In the genomic region with DNA sequence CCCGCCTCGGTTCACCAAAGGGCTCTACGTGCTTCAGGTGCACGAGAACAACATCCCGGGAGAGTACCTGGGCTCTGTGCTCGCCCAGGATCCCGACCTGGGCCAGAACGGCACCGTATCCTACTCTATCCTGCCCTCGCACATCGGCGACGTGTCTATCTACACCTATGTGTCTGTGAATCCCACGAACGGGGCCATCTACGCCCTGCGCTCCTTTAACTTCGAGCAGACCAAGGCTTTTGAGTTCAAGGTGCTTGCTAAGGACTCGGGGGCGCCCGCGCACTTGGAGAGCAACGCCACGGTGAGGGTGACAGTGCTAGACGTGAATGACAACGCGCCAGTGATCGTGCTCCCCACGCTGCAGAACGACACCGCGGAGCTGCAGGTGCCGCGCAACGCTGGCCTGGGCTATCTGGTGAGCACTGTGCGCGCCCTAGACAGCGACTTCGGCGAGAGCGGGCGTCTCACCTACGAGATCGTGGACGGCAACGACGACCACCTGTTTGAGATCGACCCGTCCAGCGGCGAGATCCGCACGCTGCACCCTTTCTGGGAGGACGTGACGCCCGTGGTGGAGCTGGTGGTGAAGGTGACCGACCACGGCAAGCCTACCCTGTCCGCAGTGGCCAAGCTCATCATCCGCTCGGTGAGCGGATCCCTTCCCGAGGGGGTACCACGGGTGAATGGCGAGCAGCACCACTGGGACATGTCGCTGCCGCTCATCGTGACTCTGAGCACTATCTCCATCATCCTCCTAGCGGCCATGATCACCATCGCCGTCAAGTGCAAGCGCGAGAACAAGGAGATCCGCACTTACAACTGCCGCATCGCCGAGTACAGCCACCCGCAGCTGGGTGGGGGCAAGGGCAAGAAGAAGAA, we compare ENCODE assay signal across 3 cellular contexts.
TF ChIP-seq lines count a peak whose summit lies in the region.

No MANE protein-coding gene starts in this region.

TF ChIP-seq in liver, 16 proteins besides CTCF, POLR2A, EP300 and RAD21 (continued from another document):
- TF ChIP-seq GABPA (IDR thresholded peaks at IDR 0.05 in 1 of 2, conservative IDR thresholded peaks at IDR 0.05 in 1 of 2) (no peak), EGR1 (IDR thresholded peaks at IDR 0.05; ENCODE audit: low read depth in 2 of 2) (no peak), RXRA (IDR thresholded peaks at IDR 0.05) (no peak), NR2F2 (IDR thresholded peaks at IDR 0.05) (no peak), HNF4G (IDR thresholded peaks at IDR 0.05) (no peak), FOXA2 (IDR thresholded peaks at IDR 0.05) (no peak), FOXA1 (IDR thresholded peaks at IDR 0.05) (no peak), SP1 (IDR thresholded peaks at IDR 0.05) (no peak), TAF1 (conservative IDR thresholded peaks at IDR 0.05) (no peak), JUND (IDR thresholded peaks at IDR 0.05) (no peak), HNF4A (conservative IDR thresholded peaks at IDR 0.05) (no peak)
- TF ChIP-seq, protein P1, sequence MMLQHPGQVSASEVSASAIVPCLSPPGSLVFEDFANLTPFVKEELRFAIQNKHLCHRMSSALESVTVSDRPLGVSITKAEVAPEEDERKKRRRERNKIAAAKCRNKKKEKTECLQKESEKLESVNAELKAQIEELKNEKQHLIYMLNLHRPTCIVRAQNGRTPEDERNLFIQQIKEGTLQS (IDR thresholded peaks at IDR 0.05), result no peak
- TF ChIP-seq, protein P2, sequence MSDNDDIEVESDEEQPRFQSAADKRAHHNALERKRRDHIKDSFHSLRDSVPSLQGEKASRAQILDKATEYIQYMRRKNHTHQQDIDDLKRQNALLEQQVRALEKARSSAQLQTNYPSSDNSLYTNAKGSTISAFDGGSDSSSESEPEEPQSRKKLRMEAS (IDR thresholded peaks at IDR 0.05), result no peak
- TF ChIP-seq, protein P3, sequence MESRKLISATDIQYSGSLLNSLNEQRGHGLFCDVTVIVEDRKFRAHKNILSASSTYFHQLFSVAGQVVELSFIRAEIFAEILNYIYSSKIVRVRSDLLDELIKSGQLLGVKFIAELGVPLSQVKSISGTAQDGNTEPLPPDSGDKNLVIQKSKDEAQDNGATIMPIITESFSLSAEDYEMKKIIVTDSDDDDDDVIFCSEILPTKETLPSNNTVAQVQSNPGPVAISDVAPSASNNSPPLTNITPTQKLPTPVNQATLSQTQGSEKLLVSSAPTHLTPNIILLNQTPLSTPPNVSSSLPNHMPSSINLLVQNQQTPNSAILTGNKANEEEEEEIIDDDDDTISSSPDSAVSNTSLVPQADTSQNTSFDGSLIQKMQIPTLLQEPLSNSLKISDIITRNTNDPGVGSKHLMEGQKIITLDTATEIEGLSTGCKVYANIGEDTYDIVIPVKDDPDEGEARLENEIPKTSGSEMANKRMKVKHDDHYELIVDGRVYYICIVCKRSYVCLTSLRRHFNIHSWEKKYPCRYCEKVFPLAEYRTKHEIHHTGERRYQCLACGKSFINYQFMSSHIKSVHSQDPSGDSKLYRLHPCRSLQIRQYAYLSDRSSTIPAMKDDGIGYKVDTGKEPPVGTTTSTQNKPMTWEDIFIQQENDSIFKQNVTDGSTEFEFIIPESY (IDR thresholded peaks at IDR 0.05), result no peak
- TF ChIP-seq, protein P4, sequence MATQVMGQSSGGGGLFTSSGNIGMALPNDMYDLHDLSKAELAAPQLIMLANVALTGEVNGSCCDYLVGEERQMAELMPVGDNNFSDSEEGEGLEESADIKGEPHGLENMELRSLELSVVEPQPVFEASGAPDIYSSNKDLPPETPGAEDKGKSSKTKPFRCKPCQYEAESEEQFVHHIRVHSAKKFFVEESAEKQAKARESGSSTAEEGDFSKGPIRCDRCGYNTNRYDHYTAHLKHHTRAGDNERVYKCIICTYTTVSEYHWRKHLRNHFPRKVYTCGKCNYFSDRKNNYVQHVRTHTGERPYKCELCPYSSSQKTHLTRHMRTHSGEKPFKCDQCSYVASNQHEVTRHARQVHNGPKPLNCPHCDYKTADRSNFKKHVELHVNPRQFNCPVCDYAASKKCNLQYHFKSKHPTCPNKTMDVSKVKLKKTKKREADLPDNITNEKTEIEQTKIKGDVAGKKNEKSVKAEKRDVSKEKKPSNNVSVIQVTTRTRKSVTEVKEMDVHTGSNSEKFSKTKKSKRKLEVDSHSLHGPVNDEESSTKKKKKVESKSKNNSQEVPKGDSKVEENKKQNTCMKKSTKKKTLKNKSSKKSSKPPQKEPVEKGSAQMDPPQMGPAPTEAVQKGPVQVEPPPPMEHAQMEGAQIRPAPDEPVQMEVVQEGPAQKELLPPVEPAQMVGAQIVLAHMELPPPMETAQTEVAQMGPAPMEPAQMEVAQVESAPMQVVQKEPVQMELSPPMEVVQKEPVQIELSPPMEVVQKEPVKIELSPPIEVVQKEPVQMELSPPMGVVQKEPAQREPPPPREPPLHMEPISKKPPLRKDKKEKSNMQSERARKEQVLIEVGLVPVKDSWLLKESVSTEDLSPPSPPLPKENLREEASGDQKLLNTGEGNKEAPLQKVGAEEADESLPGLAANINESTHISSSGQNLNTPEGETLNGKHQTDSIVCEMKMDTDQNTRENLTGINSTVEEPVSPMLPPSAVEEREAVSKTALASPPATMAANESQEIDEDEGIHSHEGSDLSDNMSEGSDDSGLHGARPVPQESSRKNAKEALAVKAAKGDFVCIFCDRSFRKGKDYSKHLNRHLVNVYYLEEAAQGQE (IDR thresholded peaks at IDR 0.05), result no peak

TF ChIP-seq in HepG2, 621 proteins besides CTCF, POLR2A, EP300 and RAD21:
- TF ChIP-seq HDAC6 (IDR thresholded peaks at IDR 0.05; ENCODE audit: low read depth, low read length), result no peak
- no peak for TF ChIP-seq HOXA7 (CRISPR knock-in tag; IDR thresholded peaks at IDR 0.05)
- TF ChIP-seq NFYC (CRISPR knock-in tag; IDR thresholded peaks at IDR 0.05), result no peak
- no peak for TF ChIP-seq ZBTB3 (CRISPR knock-in tag; IDR thresholded peaks at IDR 0.05; ENCODE audit: borderline replicate concordance, low read depth)
- no peak for TF ChIP-seq ISL2 (CRISPR knock-in tag; IDR thresholded peaks at IDR 0.05)
- no peak for TF ChIP-seq PRPF4 (IDR thresholded peaks at IDR 0.05; ENCODE audit: low read depth, low read length, poor library complexity, severe bottlenecking)
- TF ChIP-seq, protein P5, sequence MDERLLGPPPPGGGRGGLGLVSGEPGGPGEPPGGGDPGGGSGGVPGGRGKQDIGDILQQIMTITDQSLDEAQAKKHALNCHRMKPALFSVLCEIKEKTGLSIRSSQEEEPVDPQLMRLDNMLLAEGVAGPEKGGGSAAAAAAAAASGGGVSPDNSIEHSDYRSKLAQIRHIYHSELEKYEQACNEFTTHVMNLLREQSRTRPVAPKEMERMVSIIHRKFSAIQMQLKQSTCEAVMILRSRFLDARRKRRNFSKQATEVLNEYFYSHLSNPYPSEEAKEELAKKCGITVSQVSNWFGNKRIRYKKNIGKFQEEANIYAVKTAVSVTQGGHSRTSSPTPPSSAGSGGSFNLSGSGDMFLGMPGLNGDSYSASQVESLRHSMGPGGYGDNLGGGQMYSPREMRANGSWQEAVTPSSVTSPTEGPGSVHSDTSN (CRISPR knock-in tag; IDR thresholded peaks at IDR 0.05), result no peak
- no peak for TF ChIP-seq RFX1 (IDR thresholded peaks at IDR 0.05)
- TF ChIP-seq PPARG (CRISPR knock-in tag; conservative IDR thresholded peaks at IDR 0.05), result no peak
- TF ChIP-seq SALL2 (CRISPR knock-in tag; IDR thresholded peaks at IDR 0.05), result no peak
- no peak for TF ChIP-seq BRCA1 (CRISPR knock-in tag; IDR thresholded peaks at IDR 0.05)
- TF ChIP-seq, protein P6, sequence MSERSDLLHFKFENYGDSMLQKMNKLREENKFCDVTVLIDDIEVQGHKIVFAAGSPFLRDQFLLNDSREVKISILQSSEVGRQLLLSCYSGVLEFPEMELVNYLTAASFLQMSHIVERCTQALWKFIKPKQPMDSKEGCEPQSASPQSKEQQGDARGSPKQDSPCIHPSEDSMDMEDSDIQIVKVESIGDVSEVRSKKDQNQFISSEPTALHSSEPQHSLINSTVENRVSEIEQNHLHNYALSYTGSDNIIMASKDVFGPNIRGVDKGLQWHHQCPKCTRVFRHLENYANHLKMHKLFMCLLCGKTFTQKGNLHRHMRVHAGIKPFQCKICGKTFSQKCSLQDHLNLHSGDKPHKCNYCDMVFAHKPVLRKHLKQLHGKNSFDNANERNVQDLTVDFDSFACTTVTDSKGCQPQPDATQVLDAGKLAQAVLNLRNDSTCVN (CRISPR knock-in tag; IDR thresholded peaks at IDR 0.05; ENCODE audit: borderline replicate concordance), result no peak
- no peak for TF ChIP-seq GATAD1 (CRISPR knock-in tag; IDR thresholded peaks at IDR 0.05)
- no peak for TF ChIP-seq SP2 (CRISPR knock-in tag; IDR thresholded peaks at IDR 0.05)
- TF ChIP-seq HMGA1 (CRISPR knock-in tag; conservative IDR thresholded peaks at IDR 0.05), result no peak
- no peak for TF ChIP-seq ZNF251 (CRISPR knock-in tag; IDR thresholded peaks at IDR 0.05)
- TF ChIP-seq HNRNPH1 (optimal IDR thresholded peaks at IDR 0.05; ENCODE audit: low read depth, low read length), result no peak
- TF ChIP-seq FOXM1 (CRISPR knock-in tag; IDR thresholded peaks at IDR 0.05), result no peak
- no peak for TF ChIP-seq ZNF652 (CRISPR knock-in tag; IDR thresholded peaks at IDR 0.05; ENCODE audit: borderline replicate concordance, low read depth)
- TF ChIP-seq, protein P7, sequence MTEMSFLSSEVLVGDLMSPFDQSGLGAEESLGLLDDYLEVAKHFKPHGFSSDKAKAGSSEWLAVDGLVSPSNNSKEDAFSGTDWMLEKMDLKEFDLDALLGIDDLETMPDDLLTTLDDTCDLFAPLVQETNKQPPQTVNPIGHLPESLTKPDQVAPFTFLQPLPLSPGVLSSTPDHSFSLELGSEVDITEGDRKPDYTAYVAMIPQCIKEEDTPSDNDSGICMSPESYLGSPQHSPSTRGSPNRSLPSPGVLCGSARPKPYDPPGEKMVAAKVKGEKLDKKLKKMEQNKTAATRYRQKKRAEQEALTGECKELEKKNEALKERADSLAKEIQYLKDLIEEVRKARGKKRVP (CRISPR knock-in tag; IDR thresholded peaks at IDR 0.05), result no peak

TF ChIP-seq in neural cell, 6 proteins besides CTCF, POLR2A, EP300 and RAD21:
- TF ChIP-seq EZH2 (IDR thresholded peaks at IDR 0.05; ENCODE audit: borderline replicate concordance, insufficient read depth, low read length, poor library complexity, severe bottlenecking) (no peak), SMC3 (conservative IDR thresholded peaks at IDR 0.05; ENCODE audit: poor library complexity) (no peak), POLR2AphosphoS5 (IDR thresholded peaks at IDR 0.05) (no peak), TAF1 (IDR thresholded peaks at IDR 0.05; ENCODE audit: low read depth) (no peak), MXI1 (conservative IDR thresholded peaks at IDR 0.05; ENCODE audit: poor library complexity, severe bottlenecking) (no peak)
- TF ChIP-seq, protein P4 (IDR thresholded peaks at IDR 0.05; ENCODE audit: borderline replicate concordance), result no peak
